14 cellular contexts compared by ENCODE assay signal in the genomic region with DNA sequence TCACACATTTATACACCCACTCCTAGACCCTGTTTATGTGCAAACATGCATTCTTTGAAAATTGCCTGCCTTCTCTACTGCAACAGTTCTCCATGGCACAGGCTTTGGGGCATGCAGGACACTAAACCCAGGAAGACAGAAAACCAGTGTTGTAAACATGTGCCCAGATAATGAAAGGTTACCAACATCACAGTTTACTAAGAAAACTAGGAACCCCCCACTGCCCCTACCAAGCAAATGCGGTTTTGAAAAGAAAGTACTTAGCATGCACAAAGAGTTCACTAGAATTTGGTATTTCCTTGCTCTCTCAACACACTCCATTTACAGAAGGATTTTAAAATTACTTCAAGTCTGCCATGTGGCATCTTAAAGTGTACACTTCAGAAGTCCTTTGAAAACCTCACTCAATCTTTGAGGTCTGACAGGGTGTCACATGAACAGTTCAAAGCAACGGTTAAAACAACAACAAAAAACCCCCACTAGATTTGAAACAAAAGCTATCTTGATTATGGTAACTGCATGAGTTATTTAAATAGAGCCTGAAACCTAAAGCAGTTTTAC.
DNase-seq lines count a peak whose midpoint lies in the region; ATAC-seq and TF ChIP-seq lines count a peak whose summit lies in the region.
"Had no signal": no experiment of that assay in that cellular context is flagged by ENCODE, and none has a peak within 500 bp of the region (broad histone marks: within the 10 kb centered on the region; RNA-seq: fewer than 3 reads in every experiment).

No MANE protein-coding gene starts in this region.

- no peaks in the 10 kb centered on the region for H3K9me3 ChIP-seq in CD4-positive, alpha-beta T cell (ENCODE audit: control insufficient read depth, low read length)

- intact Hi-C loops in CD4-positive, alpha-beta T cell (cut with DNase I, micrococcal nuclease), result loop anchor here in 1 of 2 experiments (1.0 to 5.0 kb wide), 4 partner anchors 9 to 279 kb away; partner anchors contain the start of gene ATXN1
- intact Hi-C loops in lower leg skin (cut with DNase I; ENCODE audit: low total_unique reads), result no loop called here

- no peaks in the 10 kb centered on the region for H3K27me3 Mint-ChIP-seq in CD4-positive, alpha-beta T cell
- no peaks in the 10 kb centered on the region for H3K27me3 Mint-ChIP-seq in IgD-negative memory B cell

- H3K4me3 Mint-ChIP-seq in CD4-positive, alpha-beta T cell, result peak overlapping the region; percentile 64
- H3K4me3 Mint-ChIP-seq in IgD-negative memory B cell, result no peak overlapping the region

- no peak overlapping the region for H3K4me3 ChIP-seq in lower leg skin (ENCODE audit: low read depth, poor library complexity, severe bottlenecking)
- H3K4me3 ChIP-seq: BLaER1 treated with 17β-estradiol and CSF1 and Interleukin-3, amounts not matched to agents 10 nM and 100 nM; esophagus squamous epithelium; skin epidermis had no signal

- H3K27ac ChIP-seq in CD4-positive, alpha-beta T cell (ENCODE audit: low read depth, low read length), result peak overlapping the region; percentile 75
- H3K27ac ChIP-seq: BLaER1 treated with 17β-estradiol and CSF1 and Interleukin-3, amounts not matched to agents 10 nM and 100 nM; esophagus squamous epithelium had no signal

- CTCF ChIA-PET in CD4-positive, alpha-beta T cell (lab: Charles Lee), result interaction anchor here (0.7 to 2.2 kb wide), 5 partner anchors 11 to 279 kb away, joined by 3 to 11 read pairs (median 3); no protein-coding TSS in a partner anchor

- H3K4me1 Mint-ChIP-seq in CD4-positive, alpha-beta T cell (ENCODE audit: low read depth), result peaks cover 80% of the 10 kb centered on the region
- peaks cover 8 to 29% (median 25%) of the 10 kb centered on the region in 3 donors for H3K4me1 Mint-ChIP-seq in IgD-negative memory B cell

- POLR2A ChIA-PET in CD4-positive, alpha-beta T cell (lab: Charles Lee), result interaction anchor here (0.6 to 1.4 kb wide), 4 partner anchors 9 to 532 kb away, joined by 3 read pairs; no protein-coding TSS in a partner anchor

- H3K27me3 ChIP-seq in CD4-positive, alpha-beta T cell (ENCODE audit: control insufficient read depth, insufficient read depth, low read length), result no peaks in the 10 kb centered on the region
- H3K27me3 ChIP-seq: BLaER1 treated with 17β-estradiol and CSF1 and Interleukin-3, amounts not matched to agents 10 nM and 100 nM; esophagus squamous epithelium had no signal

- H3K9me3 Mint-ChIP-seq in CD4-positive, alpha-beta T cell, result peaks cover 2% of the 10 kb centered on the region
- H3K9me3 Mint-ChIP-seq in IgD-negative memory B cell, result no peaks in the 10 kb centered on the region

- peak overlapping the region; percentile 88 for H3K27ac Mint-ChIP-seq in CD4-positive, alpha-beta T cell
- peak overlapping the region in 2 of 3 donors; percentile 15 to 54 for H3K27ac Mint-ChIP-seq in IgD-negative memory B cell

- DNase-seq in CD4-positive, alpha-beta T cell, result peak in 1 of 10 experiments; percentile 26
- DNase-seq in effector CD4-positive, alpha-beta T cell, result peak; percentile 31
- no peak for DNase-seq in NCI-H1105 treated with DMSO at 0.1 percent for 48 hours (lab: John Stamatoyannopoulos, UW)
- no peak for DNase-seq in lower leg skin (ENCODE audit: low spot score in 2 of 2)
- no peak for DNase-seq in cerebellar nuclear complex (lab: John Stamatoyannopoulos, UW)
- DNase-seq in A172 (ENCODE audit: low spot score), result no peak
- DNase-seq: caudate nucleus, esophagus squamous epithelium, GOT3, NCI-H1092 had no signal

- peak; percentile 39 for ATAC-seq in CD4-positive, alpha-beta T cell (ENCODE audit: poor library complexity)
- peak; percentile 42 for ATAC-seq in GM19328 (IDR thresholded peaks at IDR 0.05; ENCODE audit: unreplicated experiment)

- WGBS in lower leg skin, 2 donors, result 77 to 85% methylated on average over 2 of the region's 2 CpGs

- TF ChIP-seq CTCF in CD4-positive, alpha-beta T cell (IDR thresholded peaks at IDR 0.05), result no peak
- TF ChIP-seq CTCF in lower leg skin (IDR thresholded peaks at IDR 0.05), result no peak

- no peak for TF ChIP-seq POLR2A in lower leg skin (IDR thresholded peaks at IDR 0.05)

- peaks cover 28% of the 10 kb centered on the region for H3K36me3 Mint-ChIP-seq in CD4-positive, alpha-beta T cell (ENCODE audit: low read depth)
- no peaks in the 10 kb centered on the region for H3K36me3 Mint-ChIP-seq in IgD-negative memory B cell
